Comparison of ENCODE assay signal across 8 cellular contexts in genomic region chr7:20598479-20599419, GRCh38. TPM values are rescaled to one million over a fixed set of nuclear protein-coding genes. Genes with fewer than 3 reads are reported as not detected.
DNase-seq lines count a peak whose midpoint lies in the region; ATAC-seq, FAIRE-seq and TF ChIP-seq lines count a peak whose summit lies in the region.

No MANE protein-coding gene starts in this region.

- TF ChIP-seq RAD21 in K562 (CRISPR knock-in tag; conservative IDR thresholded peaks at IDR 0.05 in 1 of 2, IDR thresholded peaks at IDR 0.05 in 1 of 2) = peak; percentile 92 to 96

- peak overlapping the region; percentile 26; the same call in 1 of the 2 replicates for H2AFZ ChIP-seq in K562 (ENCODE audit: low read depth, low read length)

- TF ChIP-seq EP300 in K562 (IDR thresholded peaks at IDR 0.05; ENCODE audit: low read length) = no peak

- DNase-seq in DMS53 treated with DMSO at 0.1 percent for 48 hours (lab: John Stamatoyannopoulos, UW; ENCODE audit: unreplicated experiment) (peak; percentile 94), NCI-H345 treated with DMSO at 0.1 percent for 48 hours (lab: John Stamatoyannopoulos, UW; ENCODE audit: unreplicated experiment) (peak; percentile 69), K562 (ENCODE audit: extremely low read depth in 1 of 4, low spot score in 3 of 4) (peak; percentile 27 to 58 (median 40)), iPS DF 4.7 (ENCODE audit: extremely low read depth, low spot score) (peak; percentile 38)
- DNase-seq in stimulated activated naive B cell treated with anti-CD40 and anti-IgM and Interleukin-4, amounts not matched to agents 10 μg/mL and 1 μg/mL and 100 μg/mL, for 72 hours = no peak
- no peak for DNase-seq in activated CD8-positive, alpha-beta memory T cell treated with anti-CD3 and anti-CD28 coated beads for 24 hours

- TF ChIP-seq CTCF in K562 (IDR thresholded peaks at IDR 0.05 in 2 of 3, conservative IDR thresholded peaks at IDR 0.05 in 1 of 3; ENCODE audit: insufficient read depth in 2 of 3, low read depth in 1 of 3, low read length in 3 of 3) = peak; percentile 57 to 87 (median 71); a peak in 5 of 6 replicates

- no peaks in the 10 kb centered on the region for H4K20me1 ChIP-seq in K562 (replicated peaks; ENCODE audit: control insufficient read depth, insufficient read depth, low read length)

- no peaks in the 10 kb centered on the region; a peak in 1 of 5 replicates for H3K27me3 ChIP-seq in K562 (ENCODE audit: control insufficient read depth in 2 of 2, insufficient read depth in 2 of 2, low read length in 2 of 2)

- H3K9me3 Mint-ChIP-seq in stimulated activated naive B cell treated with anti-CD40 and anti-IgM and Interleukin-4, amounts not matched to agents 10 μg/mL and 1 μg/mL and 100 μg/mL, for 72 hours = no peaks in the 10 kb centered on the region

- H3K9me3 ChIP-seq in K562 (replicated peaks; ENCODE audit: control insufficient read depth, insufficient read depth, low read depth, low read length) = no peaks in the 10 kb centered on the region

- intact Hi-C loops in K562 (cut with micrococcal nuclease) = loop anchor here (1.0 to 5.0 kb wide), 7 partner anchors 60 to 885 kb away; no protein-coding TSS in a partner anchor

- no peaks in the 10 kb centered on the region for H3K36me3 Mint-ChIP-seq in stimulated activated naive B cell treated with anti-CD40 and anti-IgM and Interleukin-4, amounts not matched to agents 10 μg/mL and 1 μg/mL and 100 μg/mL, for 72 hours

- no peak overlapping the region for H3K4me3 Mint-ChIP-seq in stimulated activated naive B cell treated with anti-CD40 and anti-IgM and Interleukin-4, amounts not matched to agents 10 μg/mL and 1 μg/mL and 100 μg/mL, for 72 hours

- peak overlapping the region; percentile 2; the same call in 1 of the 2 replicates for H3K4me2 ChIP-seq in K562 (ENCODE audit: insufficient read depth, low read length)

- no peaks in the 10 kb centered on the region for H3K4me1 Mint-ChIP-seq in stimulated activated naive B cell treated with anti-CD40 and anti-IgM and Interleukin-4, amounts not matched to agents 10 μg/mL and 1 μg/mL and 100 μg/mL, for 72 hours

- no peaks in the 10 kb centered on the region for H3K4me1 ChIP-seq in K562 (replicated peaks in 1 of 2; ENCODE audit: control insufficient read depth in 2 of 2, insufficient read depth in 2 of 2, low read length in 2 of 2)

- no TSS peak for BruUV-seq in K562 (replicated peaks; lab: Mats Ljungman, UMichigan)

- H3K27ac ChIP-seq in K562 (ENCODE audit: extremely low read depth, low read depth, low read length) = no peak overlapping the region

- FAIRE-seq in K562 (lab: Jason Lieb, UNC) = peak; percentile 91

- H3K9ac ChIP-seq in K562 (ENCODE audit: insufficient read depth in 1 of 2, low read depth in 2 of 2, low read length in 2 of 2) = no peak overlapping the region

- 4% methylated on average over 18 of the region's 18 CpGs for WGBS in K562 (ENCODE audit: insufficient coverage, low coverage, missing lambda C conversion rate)

- peak; percentile 84 for ATAC-seq in GM19372 (IDR thresholded peaks at IDR 0.05; ENCODE audit: low read depth, unreplicated experiment)
- ATAC-seq in HG03439 (IDR thresholded peaks at IDR 0.05; ENCODE audit: unreplicated experiment) = peak; percentile 80
- ATAC-seq in K562 = peak; percentile 88
- ATAC-seq in stimulated activated naive B cell treated with anti-CD40 and anti-IgM and Interleukin-4, amounts not matched to agents 10 μg/mL and 1 μg/mL and 100 μg/mL, for 72 hours (replicated peaks) = peak; percentile 72 to 76

- peaks cover 13 to 23% of the 10 kb centered on the region in 2 donors for H3K27me3 Mint-ChIP-seq in stimulated activated naive B cell treated with anti-CD40 and anti-IgM and Interleukin-4, amounts not matched to agents 10 μg/mL and 1 μg/mL and 100 μg/mL, for 72 hours

- no peaks in the 10 kb centered on the region for H3K9me1 ChIP-seq in K562 (ENCODE audit: control insufficient read depth, insufficient read depth, low read length)

- H3K79me2 ChIP-seq in K562 (ENCODE audit: control insufficient read depth, insufficient read depth, low read length) = no peaks in the 10 kb centered on the region

- in situ Hi-C loops in K562 (cut with MboI) = loop anchor here (10.0 kb wide), 1 partner anchor 884 kb away; no protein-coding TSS in a partner anchor

- no peak overlapping the region for H3K27ac Mint-ChIP-seq in stimulated activated naive B cell treated with anti-CD40 and anti-IgM and Interleukin-4, amounts not matched to agents 10 μg/mL and 1 μg/mL and 100 μg/mL, for 72 hours

- H3K36me3 ChIP-seq in K562 (ENCODE audit: control insufficient read depth, insufficient read depth, low read length) = no peaks in the 10 kb centered on the region

- H3K4me3 ChIP-seq in K562 = no peak overlapping the region

- POLR2A ChIA-PET in K562 (lab: Yijun Ruan, JAX) = interaction anchor here (1.0 to 1.2 kb wide), 2 partner anchors 851 to 890 kb away, joined by 3 to 5 read pairs; partner anchors contain the start of gene POLR1F

- CTCF ChIA-PET in K562 (lab: Yijun Ruan, JAX; ENCODE audit: low intra/inter-chr PET ratio) = interaction anchor here (0.6 to 1.9 kb wide), 7 partner anchors 59 to 1600 kb away, joined by 3 to 17 read pairs (median 3); partner anchors contain the start of gene POLR1F

- no peak for TF ChIP-seq POLR2A in K562 (conservative IDR thresholded peaks at IDR 0.05)

TF ChIP-seq in K562, 482 proteins besides CTCF, POLR2A, EP300 and RAD21 (continues in another document):
- TF ChIP-seq KLF16 (IDR thresholded peaks at IDR 0.05) (peak; percentile 32; the same call in 1 of the 2 replicates), ZFP36 (IDR thresholded peaks at IDR 0.05; ENCODE audit: low read depth, low read length, partially characterized antibody) (no peak), RBM17 (IDR thresholded peaks at IDR 0.05; ENCODE audit: borderline replicate concordance, low read depth, low read length) (no peak), USF2 (CRISPR knock-in tag; IDR thresholded peaks at IDR 0.05) (peak; percentile 54), TFE3 (CRISPR knock-in tag; IDR thresholded peaks at IDR 0.05) (peak; percentile 96), SMC3 (conservative IDR thresholded peaks at IDR 0.05; ENCODE audit: insufficient read depth, low read depth, low read length) (peak; percentile 75), TOE1 (IDR thresholded peaks at IDR 0.05; ENCODE audit: borderline replicate concordance) (peak; percentile 74; the same call in 1 of the 2 replicates), TOE1 (CRISPR knock-in tag; IDR thresholded peaks at IDR 0.05; ENCODE audit: borderline replicate concordance, low read depth) (no peak), RAD51 (IDR thresholded peaks at IDR 0.05; ENCODE audit: borderline replicate concordance, low read depth) (peak; percentile 81), SMARCA5 (IDR thresholded peaks at IDR 0.05) (no peak), ZSCAN29 (IDR thresholded peaks at IDR 0.05) (no peak), CBFB (CRISPR knock-in tag; IDR thresholded peaks at IDR 0.05) (no peak), FOXK2 (conservative IDR thresholded peaks at IDR 0.05 in 1 of 2, IDR thresholded peaks at IDR 0.05 in 1 of 2; ENCODE audit: low read depth in 2 of 2) (peak in 1 of 2 experiments; percentile 53; a peak in 2 of 4 replicates)
- TF ChIP-seq, protein P1, sequence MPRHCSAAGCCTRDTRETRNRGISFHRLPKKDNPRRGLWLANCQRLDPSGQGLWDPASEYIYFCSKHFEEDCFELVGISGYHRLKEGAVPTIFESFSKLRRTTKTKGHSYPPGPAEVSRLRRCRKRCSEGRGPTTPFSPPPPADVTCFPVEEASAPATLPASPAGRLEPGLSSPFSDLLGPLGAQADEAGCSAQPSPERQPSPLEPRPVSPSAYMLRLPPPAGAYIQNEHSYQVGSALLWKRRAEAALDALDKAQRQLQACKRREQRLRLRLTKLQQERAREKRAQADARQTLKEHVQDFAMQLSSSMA (CRISPR knock-in tag; IDR thresholded peaks at IDR 0.05) = no peak

RNA-seq across cellular contexts. Expression of gene ABCB5, which starts 16.7 kb away (rescaled TPM):
- not detected in 2 replicates for total RNA-seq in K562 (2011; cell fraction: chromatin; rRNA removed; ENCODE audit: low replicate concordance)
- total RNA-seq in K562 (2011; cell fraction: nucleolus; rRNA removed) = not detected in 2 replicates
- total RNA-seq in K562 (2011; cell fraction: nucleoplasm; rRNA removed) = not detected in 2 replicates
- not detected in 2 replicates for total RNA-seq in K562 (2014; rRNA removed)
- total RNA-seq in K562 (2014; rRNA removed; fragmentation: Illumina TruSeq; extraction: Trizol) = not detected in 2 replicates
- not detected in 2 replicates for total RNA-seq in K562 (2015; rRNA removed; fragmentation: Illumina TruSeq; extraction: Trizol)
- total RNA-seq in K562 (2021) = not detected in 2 replicates
- not detected in 2 replicates for polyA plus RNA-seq in K562 (2011; rRNA removed)
- polyA plus RNA-seq in K562 (2011; cell fraction: cytosol; rRNA removed) = not detected in 2 replicates
- polyA plus RNA-seq in K562 (2011; cell fraction: nucleus; rRNA removed) = not detected in 2 replicates
- polyA plus RNA-seq in K562 (2012) = not detected in 2 replicates
- polyA plus RNA-seq in K562 (2014; fragmentation: Illumina TruSeq; extraction: Trizol) = not detected in 2 replicates
- not detected for polyA plus RNA-seq in K562 (2014; fragmentation: Nextera tagmentation; extraction: Ambion mirVana)
- polyA plus RNA-seq in K562 (2014; rRNA removed) = not detected in 2 replicates
- not detected in 2 replicates for polyA minus RNA-seq in K562 (2011; rRNA and poly(A)+ RNA removed)
- polyA minus RNA-seq in K562 (2011; cell fraction: cytosol; rRNA and poly(A)+ RNA removed) = not detected in 2 replicates
- polyA minus RNA-seq in K562 (2011; cell fraction: nucleus; rRNA and poly(A)+ RNA removed) = not detected in 2 replicates

Comparison
In these comparisons a context has a peak if more than half of its experiments do, and no peak if none do; other contexts are left out.
1. DNase-seq: peak in DMS53 treated with DMSO at 0.1 percent for 48 hours (single experiment), NCI-H345 treated with DMSO at 0.1 percent for 48 hours (single experiment), K562 (4 of 4) and iPS DF 4.7 (single experiment); none in stimulated activated naive B cell treated with anti-CD40 and anti-IgM and Interleukin-4, amounts not matched to agents 10 μg/mL and 1 μg/mL and 100 μg/mL, for 72 hours (single experiment) and activated CD8-positive, alpha-beta memory T cell treated with anti-CD3 and anti-CD28 coated beads for 24 hours (single experiment).
2. Peak in every context shown above with its lines, with median percentiles within 50 percentile points of each other: ATAC-seq.